ENCODE assay signal across 1 cellular context in the genomic region with DNA sequence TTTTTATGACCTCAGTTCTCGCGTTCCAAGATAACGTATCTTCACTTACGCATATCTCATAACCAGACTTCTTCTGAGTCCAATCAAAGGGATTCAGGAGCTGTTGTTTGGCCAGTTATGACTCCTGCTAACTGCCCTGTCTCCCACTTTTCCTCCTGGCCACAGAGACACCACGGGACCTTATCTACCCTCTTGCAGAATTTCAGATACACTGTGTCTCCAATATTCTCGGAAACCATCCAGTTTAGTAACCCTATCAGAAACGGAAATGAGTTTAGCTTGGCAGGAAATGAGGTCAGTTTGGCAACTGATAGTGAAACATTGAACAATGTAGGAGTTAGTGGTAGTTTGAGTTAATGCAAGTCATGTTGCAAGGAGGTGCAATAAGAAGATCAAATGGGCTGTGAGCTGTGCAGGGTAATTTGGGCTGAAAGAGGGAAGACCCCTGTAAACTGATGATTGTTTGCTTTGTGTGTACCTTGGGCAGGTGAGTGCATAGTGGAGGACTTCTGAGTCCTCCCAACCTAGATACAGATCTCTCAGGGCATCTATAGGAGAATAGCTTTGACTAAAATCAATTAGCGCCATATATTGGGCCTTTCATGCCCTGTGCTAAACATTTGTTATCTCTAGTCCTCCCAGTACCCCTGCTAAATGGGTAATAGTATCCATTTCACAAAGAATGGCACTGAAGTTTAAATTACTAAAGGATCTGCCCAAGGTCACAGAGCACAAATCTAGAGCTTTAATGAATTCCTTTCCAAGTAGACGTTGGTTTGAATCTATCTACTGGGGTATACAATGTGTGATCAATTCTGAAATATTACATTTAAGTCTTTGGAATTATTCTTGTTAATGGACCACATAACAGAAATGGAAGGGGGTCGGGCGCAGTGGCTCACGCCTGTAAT.
TF ChIP-seq lines count a peak whose summit lies in the region.

No MANE protein-coding gene starts in this region.

TF ChIP-seq in GM12878, 131 proteins besides CTCF, POLR2A, EP300 and RAD21 (continued from another document):
- TF ChIP-seq, protein P1, sequence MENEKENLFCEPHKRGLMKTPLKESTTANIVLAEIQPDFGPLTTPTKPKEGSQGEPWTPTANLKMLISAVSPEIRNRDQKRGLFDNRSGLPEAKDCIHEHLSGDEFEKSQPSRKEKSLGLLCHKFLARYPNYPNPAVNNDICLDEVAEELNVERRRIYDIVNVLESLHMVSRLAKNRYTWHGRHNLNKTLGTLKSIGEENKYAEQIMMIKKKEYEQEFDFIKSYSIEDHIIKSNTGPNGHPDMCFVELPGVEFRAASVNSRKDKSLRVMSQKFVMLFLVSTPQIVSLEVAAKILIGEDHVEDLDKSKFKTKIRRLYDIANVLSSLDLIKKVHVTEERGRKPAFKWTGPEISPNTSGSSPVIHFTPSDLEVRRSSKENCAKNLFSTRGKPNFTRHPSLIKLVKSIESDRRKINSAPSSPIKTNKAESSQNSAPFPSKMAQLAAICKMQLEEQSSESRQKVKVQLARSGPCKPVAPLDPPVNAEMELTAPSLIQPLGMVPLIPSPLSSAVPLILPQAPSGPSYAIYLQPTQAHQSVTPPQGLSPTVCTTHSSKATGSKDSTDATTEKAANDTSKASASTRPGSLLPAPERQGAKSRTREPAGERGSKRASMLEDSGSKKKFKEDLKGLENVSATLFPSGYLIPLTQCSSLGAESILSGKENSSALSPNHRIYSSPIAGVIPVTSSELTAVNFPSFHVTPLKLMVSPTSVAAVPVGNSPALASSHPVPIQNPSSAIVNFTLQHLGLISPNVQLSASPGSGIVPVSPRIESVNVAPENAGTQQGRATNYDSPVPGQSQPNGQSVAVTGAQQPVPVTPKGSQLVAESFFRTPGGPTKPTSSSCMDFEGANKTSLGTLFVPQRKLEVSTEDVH (IDR thresholded peaks at IDR 0.05; ENCODE audit: low read depth, partially characterized antibody), result no peak
- TF ChIP-seq BCLAF1 (IDR thresholded peaks at IDR 0.05), result no peak
- no peak for TF ChIP-seq IKZF2 (IDR thresholded peaks at IDR 0.05)
- no peak for TF ChIP-seq TCF12 (IDR thresholded peaks at IDR 0.05; ENCODE audit: low read depth, low read length)
